8 cellular contexts compared by ENCODE assay signal in genomic region chr3:40505599-40506462, GRCh38. TPM values are rescaled to one million over a fixed set of nuclear protein-coding genes. Genes with fewer than 3 reads are reported as not detected.
DNase-seq lines count a peak whose midpoint lies in the region; ATAC-seq and TF ChIP-seq lines count a peak whose summit lies in the region.

ZNF620 (plus strand) TSS chr3:40506039; CDS start chr3:40506353, 314 bp downstream.

- CTCF ChIA-PET in CD8-positive, alpha-beta T cell (lab: Charles Lee), result interaction anchor here (0.6 to 2.9 kb wide), 6 partner anchors 19 to 635 kb away, joined by 3 to 10 read pairs (median 4); partner anchors contain the start of gene ZNF621
- CTCF ChIA-PET in Panc1 (lab: Charles Lee), result no interaction called here

- H3K9me3 ChIP-seq in CD8-positive, alpha-beta T cell (ENCODE audit: low read length), result no peaks in the 10 kb centered on the region
- H3K9me3 ChIP-seq in Panc1 (ENCODE audit: control insufficient read depth, insufficient read depth, low read depth, low read length) (no peaks in the 10 kb centered on the region), stomach (no peaks in the 10 kb centered on the region)

- peak; percentile 1 to 70 (median 46) for DNase-seq in CD8-positive, alpha-beta T cell
- peak; percentile 75 for DNase-seq in HT1080 (ENCODE audit: low read depth)
- no peak for DNase-seq in Panc1 (ENCODE audit: low read depth, low spot score)
- peak; percentile 28 for DNase-seq in activated T-helper 2 cell treated with anti-CD3 and anti-CD28 coated beads, Interferon-gamma antibody, Interleukin-2, Interleukin-4, amounts not matched to agents 10 μg/mL and 5 μg/mL and 100 μg/mL, durations not matched to agents 14 hours and 24 hours and 36 hours (ENCODE audit: low spot score)
- peak; percentile 73 for DNase-seq in fibroblast of villous mesenchyme (ENCODE audit: low read depth)
- DNase-seq in nephron progenitor cell, result peak; percentile 86
- DNase-seq in stomach, result peak; percentile 86

- H3K27ac ChIP-seq in CD8-positive, alpha-beta T cell (ENCODE audit: low read depth, low read length), result peak within 1 kb of the TSS; percentile 32
- H3K27ac ChIP-seq in Panc1 (ENCODE audit: low read length) (peak within 1 kb of the TSS; percentile 49), stomach (peak within 1 kb of the TSS; percentile 79 to 88 (median 84))

- in situ Hi-C loops in Panc1 (cut with HindIII; ENCODE audit: low pct_unique_long_range_greater_than_20kb, low sequenced_read_pairs), result no loop called here

- H3K4me1 ChIP-seq in CD8-positive, alpha-beta T cell (ENCODE audit: insufficient read depth, low read length), result peaks cover 6% of the 10 kb centered on the region
- H3K4me1 ChIP-seq in Panc1 (ENCODE audit: control insufficient read depth, insufficient read depth, low read length) (no peaks in the 10 kb centered on the region; the same call in 1 of the 2 replicates), stomach (peaks cover 4 to 30% (median 9%) of the 10 kb centered on the region in 4 donors)

- peaks cover 15% of the 10 kb centered on the region for H3K4me1 Mint-ChIP-seq in CD8-positive, alpha-beta T cell (ENCODE audit: low read depth)
- peaks cover 24% of the 10 kb centered on the region for H3K4me1 Mint-ChIP-seq in activated T-helper 2 cell treated with anti-CD3 and anti-CD28 coated beads, Interferon-gamma antibody, Interleukin-2, Interleukin-4, amounts not matched to agents 10 μg/mL and 5 μg/mL and 100 μg/mL, durations not matched to agents 14 hours and 24 hours and 36 hours (ENCODE audit: low read depth)
- H3K4me1 Mint-ChIP-seq in nephron progenitor cell, result peaks cover 28% of the 10 kb centered on the region

- POLR2A ChIA-PET in CD8-positive, alpha-beta T cell (lab: Charles Lee), result interaction anchor here (1.0 to 1.7 kb wide), 7 partner anchors 12 to 183 kb away, joined by 3 to 8 read pairs (median 4); partner anchors contain the start of genes RPL14, ZNF619 and ZNF621
- POLR2A ChIA-PET in Panc1 (lab: Charles Lee), result interaction anchor here (0.6 kb wide), 1 partner anchor 48 kb away, joined by 3 read pairs; no protein-coding TSS in a partner anchor

- TF ChIP-seq POLR2A in stomach (IDR thresholded peaks at IDR 0.05), result no peak

- ATAC-seq in CD8-positive, alpha-beta T cell, result peak; percentile 81
- ATAC-seq in GM19455 (IDR thresholded peaks at IDR 0.05; ENCODE audit: unreplicated experiment) (peak; percentile 80), Panc1 (peak; percentile 89)

- TF ChIP-seq EP300 in stomach (IDR thresholded peaks at IDR 0.05), result no peak

- no TSS peak for BruUV-seq in Panc1 (replicated peaks; lab: Mats Ljungman, UMichigan)

- H3K36me3 ChIP-seq in CD8-positive, alpha-beta T cell (ENCODE audit: insufficient read depth, low read length), result no peaks in the 10 kb centered on the region
- peaks cover 2% of the 10 kb centered on the region; the same call in 1 of the 2 replicates for H3K36me3 ChIP-seq in Panc1 (ENCODE audit: control insufficient read depth, insufficient read depth, low read length)
- peaks cover 0 to 15% (median 11%) of the 10 kb centered on the region in 4 donors for H3K36me3 ChIP-seq in stomach

- WGBS in stomach, 5 donors, result 2 to 6% (median 5%) methylated on average over 44 of the region's 44 CpGs

- intact Hi-C loops in CD8-positive, alpha-beta T cell (cut with DNase I, micrococcal nuclease), result loop anchor here in 1 of 2 experiments (1.0 to 2.0 kb wide), 3 partner anchors 18 to 53 kb away; partner anchors contain the start of genes ZNF619 and ZNF621
- intact Hi-C loops in Panc1 (cut with micrococcal nuclease; ENCODE audit: unreplicated experiment), result no loop called here
- intact Hi-C loops in activated T-helper 2 cell treated with anti-CD3 and anti-CD28 coated beads, Interferon-gamma antibody, Interleukin-2, Interleukin-4, amounts not matched to agents 10 μg/mL and 5 μg/mL and 100 μg/mL, durations not matched to agents 14 hours and 24 hours and 36 hours (cut with micrococcal nuclease), result loop anchor here (1.0 kb wide), 1 partner anchor 18 kb away; the partner anchor contains the start of gene ZNF621
- intact Hi-C loops in stomach (cut with DNase I; ENCODE audit: low total_unique reads), result no loop called here

- peak; percentile 18 for TF ChIP-seq CTCF in CD8-positive, alpha-beta T cell (IDR thresholded peaks at IDR 0.05)
- TF ChIP-seq CTCF in Panc1 (IDR thresholded peaks at IDR 0.05) (peak; percentile 53), fibroblast of villous mesenchyme (IDR thresholded peaks at IDR 0.05; ENCODE audit: insufficient read depth, low read depth, low read length) (peak; percentile 35), nephron progenitor cell (IDR thresholded peaks at IDR 0.05) (peak; percentile 26), stomach (IDR thresholded peaks at IDR 0.05) (peak in 1 of 7 experiments; percentile 17)

- H3K27ac Mint-ChIP-seq in CD8-positive, alpha-beta T cell, result peak within 1 kb of the TSS; percentile 89
- peak within 1 kb of the TSS; percentile 75 for H3K27ac Mint-ChIP-seq in activated T-helper 2 cell treated with anti-CD3 and anti-CD28 coated beads, Interferon-gamma antibody, Interleukin-2, Interleukin-4, amounts not matched to agents 10 μg/mL and 5 μg/mL and 100 μg/mL, durations not matched to agents 14 hours and 24 hours and 36 hours
- peak within 1 kb of the TSS; percentile 95 for H3K27ac Mint-ChIP-seq in nephron progenitor cell

- peaks cover 12% of the 10 kb centered on the region for H3K36me3 Mint-ChIP-seq in CD8-positive, alpha-beta T cell
- peaks cover 26% of the 10 kb centered on the region for H3K36me3 Mint-ChIP-seq in activated T-helper 2 cell treated with anti-CD3 and anti-CD28 coated beads, Interferon-gamma antibody, Interleukin-2, Interleukin-4, amounts not matched to agents 10 μg/mL and 5 μg/mL and 100 μg/mL, durations not matched to agents 14 hours and 24 hours and 36 hours (ENCODE audit: low read depth)
- H3K36me3 Mint-ChIP-seq in nephron progenitor cell (ENCODE audit: low read depth), result peaks cover 40% of the 10 kb centered on the region

- H3K27me3 ChIP-seq in CD8-positive, alpha-beta T cell (ENCODE audit: insufficient read depth, low read length), result no peaks in the 10 kb centered on the region
- H3K27me3 ChIP-seq in Panc1 (ENCODE audit: control insufficient read depth, insufficient read depth, low read length), result no peaks in the 10 kb centered on the region
- no peaks in the 10 kb centered on the region for H3K27me3 ChIP-seq in stomach

- no peaks in the 10 kb centered on the region for H3K9me3 Mint-ChIP-seq in CD8-positive, alpha-beta T cell
- no peaks in the 10 kb centered on the region for H3K9me3 Mint-ChIP-seq in activated T-helper 2 cell treated with anti-CD3 and anti-CD28 coated beads, Interferon-gamma antibody, Interleukin-2, Interleukin-4, amounts not matched to agents 10 μg/mL and 5 μg/mL and 100 μg/mL, durations not matched to agents 14 hours and 24 hours and 36 hours
- peaks cover 22% of the 10 kb centered on the region for H3K9me3 Mint-ChIP-seq in nephron progenitor cell

- H3K4me3 ChIP-seq in CD8-positive, alpha-beta T cell (ENCODE audit: low read depth, low read length), result peak within 1 kb of the TSS; percentile 71
- H3K4me3 ChIP-seq in Panc1 (ENCODE audit: low read depth in 2 of 2, low read length in 2 of 2), result peak within 1 kb of the TSS; percentile 62 to 67
- H3K4me3 ChIP-seq in fibroblast of villous mesenchyme (ENCODE audit: low read depth, low read length), result peak within 1 kb of the TSS; percentile 62
- peak within 1 kb of the TSS; percentile 57 to 75 (median 62) for H3K4me3 ChIP-seq in stomach

- no peaks in the 10 kb centered on the region for H3K27me3 Mint-ChIP-seq in CD8-positive, alpha-beta T cell (ENCODE audit: low read depth)
- H3K27me3 Mint-ChIP-seq in activated T-helper 2 cell treated with anti-CD3 and anti-CD28 coated beads, Interferon-gamma antibody, Interleukin-2, Interleukin-4, amounts not matched to agents 10 μg/mL and 5 μg/mL and 100 μg/mL, durations not matched to agents 14 hours and 24 hours and 36 hours (ENCODE audit: low read depth), result no peaks in the 10 kb centered on the region
- peaks cover 10% of the 10 kb centered on the region for H3K27me3 Mint-ChIP-seq in nephron progenitor cell (ENCODE audit: low read depth, poor library complexity)

- peak within 1 kb of the TSS; percentile 97 for H3K4me3 Mint-ChIP-seq in CD8-positive, alpha-beta T cell
- H3K4me3 Mint-ChIP-seq in activated T-helper 2 cell treated with anti-CD3 and anti-CD28 coated beads, Interferon-gamma antibody, Interleukin-2, Interleukin-4, amounts not matched to agents 10 μg/mL and 5 μg/mL and 100 μg/mL, durations not matched to agents 14 hours and 24 hours and 36 hours (ENCODE audit: low read depth), result peak within 1 kb of the TSS; percentile 87
- peak within 1 kb of the TSS; percentile 96 for H3K4me3 Mint-ChIP-seq in nephron progenitor cell

RNA-seq across cellular contexts. Expression of gene ZNF620, which starts in this region (rescaled TPM):
- total RNA-seq in CD8-positive, alpha-beta T cell, result 1 to 10 TPM in 1 of 2 experiments, under 1 TPM in 1; 0.84 to 1.9 TPM
- 2.6 and 4.4 TPM in 2 replicates for total RNA-seq in HT1080 (2014; rRNA removed; shearing (Covaris generic))
- 1.3 and 2.3 TPM in 2 replicates for polyA plus RNA-seq in HT1080 (2015; cell fraction: cytosol; rRNA removed)
- 1.4 and 1.5 TPM in 2 replicates for polyA plus RNA-seq in HT1080 (2015; cell fraction: nucleus; rRNA removed)
- total RNA-seq in Panc1 (2021; ENCODE audit: unreplicated experiment), result 1.3 TPM
- polyA plus RNA-seq in Panc1 (2012; ENCODE audit: insufficient read length), result 0.71 TPM
- 6.3 and 6.7 TPM in 2 replicates for total RNA-seq in activated T-helper 2 cell treated with anti-CD3 and anti-CD28 coated beads, Interferon-gamma antibody, Interleukin-2, Interleukin-4, amounts not matched to agents 10 μg/mL and 5 μg/mL and 100 μg/mL, durations not matched to agents 14 hours and 24 hours and 36 hours
- total RNA-seq in fibroblast of villous mesenchyme, result 0.86 and 0.97 TPM in 2 replicates
- 10 to 100 TPM in 1 of 5 donors, 1 to 10 TPM in 3, not detected in 1; 1.3 to 77.0 (median 4.2) TPM for total RNA-seq in stomach
- 1 to 10 TPM in 2 of 3 donors, under 1 TPM in 1; 0.92 to 1.9 (median 1.0) TPM for polyA plus RNA-seq in stomach

Comparison
In these comparisons a context has a peak if more than half of its experiments do, and no peak if none do; other contexts are left out.
1. Peak in DNase-seq and H3K4me3 ChIP-seq in fibroblast of villous mesenchyme; RNA of the gene not detected or under 1 TPM.
2. H3K27ac ChIP-seq: peak in every context shown above with its lines; median percentile 84 in stomach; 49 in Panc1; 32 in CD8-positive, alpha-beta T cell.